Comparison of ENCODE assay signal across 8 cellular contexts in genomic region chr11:62905927-62906531, GRCh38. TPM values are rescaled to one million over a fixed set of nuclear protein-coding genes. Genes with fewer than 3 reads are reported as not detected.
DNase-seq lines count a peak whose midpoint lies in the region; ATAC-seq lines count a peak whose summit lies in the region.

No MANE protein-coding gene starts in this region.

- H3K4me3 Mint-ChIP-seq in activated CD4-positive, alpha-beta memory T cell treated with anti-CD3 and anti-CD28 coated beads, Interleukin-2, amount 10 ng/mL, durations not matched to agents 7 days and 5 days = no peak overlapping the region

- ATAC-seq in HG03280 (IDR thresholded peaks at IDR 0.05; ENCODE audit: unreplicated experiment) (peak; percentile 58), GM19397 (IDR thresholded peaks at IDR 0.05; ENCODE audit: unreplicated experiment) (no peak)

- POLR2A ChIA-PET in activated CD4-positive, alpha-beta memory T cell treated with anti-CD3 and anti-CD28 coated beads, Interleukin-2, amount 10 ng/mL, durations not matched to agents 7 days and 5 days (lab: Charles Lee) = interaction anchor here (0.7 to 1.1 kb wide), 3 partner anchors 24 to 128 kb away, joined by 3 read pairs; no protein-coding TSS in a partner anchor

- peaks cover 26% of the 10 kb centered on the region for H3K4me1 Mint-ChIP-seq in activated CD4-positive, alpha-beta memory T cell treated with anti-CD3 and anti-CD28 coated beads, Interleukin-2, amount 10 ng/mL, durations not matched to agents 7 days and 5 days

- no peak overlapping the region for H2BK120ac ChIP-seq in mesenchymal stem cell (ENCODE audit: low read depth, low read length)

- peaks cover 4% of the 10 kb centered on the region for H3K4me1 ChIP-seq in mesenchymal stem cell (ENCODE audit: control insufficient read depth, insufficient read depth, low read depth, low read length)

- peaks cover 29% of the 10 kb centered on the region for H3K27me3 Mint-ChIP-seq in activated CD4-positive, alpha-beta memory T cell treated with anti-CD3 and anti-CD28 coated beads, Interleukin-2, amount 10 ng/mL, durations not matched to agents 7 days and 5 days

- H3K27ac ChIP-seq in mesenchymal stem cell (ENCODE audit: low read length, poor library complexity, severe bottlenecking) = no peak overlapping the region

- H3K4me2 ChIP-seq in mesenchymal stem cell (ENCODE audit: low read length, poor library complexity, severe bottlenecking) = no peak overlapping the region

- H2BK12ac ChIP-seq in mesenchymal stem cell (ENCODE audit: low read length in 2 of 2) = no peak overlapping the region

- H3K27me3 ChIP-seq in mesenchymal stem cell (ENCODE audit: control insufficient read depth in 1 of 2, insufficient read depth in 1 of 2, low read length in 2 of 2) = peaks cover 5 to 18% of the 10 kb centered on the region in 2 experiments

- no peaks in the 10 kb centered on the region for H3K36me3 Mint-ChIP-seq in activated CD4-positive, alpha-beta memory T cell treated with anti-CD3 and anti-CD28 coated beads, Interleukin-2, amount 10 ng/mL, durations not matched to agents 7 days and 5 days (ENCODE audit: low read depth)

- no peak overlapping the region for H2AFZ ChIP-seq in mesenchymal stem cell (ENCODE audit: low read depth, low read length)

- H3K14ac ChIP-seq in mesenchymal stem cell (ENCODE audit: low read length in 2 of 2) = no peak overlapping the region

- no peaks in the 10 kb centered on the region for H3K36me3 ChIP-seq in mesenchymal stem cell (ENCODE audit: control insufficient read depth in 1 of 2, insufficient read depth in 2 of 2, low read depth in 1 of 2, low read length in 2 of 2)

- no peaks in the 10 kb centered on the region for H3K9me3 ChIP-seq in mesenchymal stem cell (ENCODE audit: control insufficient read depth, low read length)

- no peak overlapping the region for H4K91ac ChIP-seq in mesenchymal stem cell (ENCODE audit: low read length)

- DNase-seq in DMS153 (lab: John Stamatoyannopoulos, UW) = peak; percentile 56
- DNase-seq in NCI-H774 (lab: John Stamatoyannopoulos, UW) = peak; percentile 71
- DNase-seq in activated CD4-positive, alpha-beta memory T cell treated with anti-CD3 and anti-CD28 coated beads, Interleukin-2, amount 10 ng/mL, durations not matched to agents 7 days and 5 days = peak; percentile 82
- peak; percentile 72 for DNase-seq in effector CD4-positive, alpha-beta T cell
- peak; percentile 79 for DNase-seq in mesenchymal stem cell
- DNase-seq in stimulated activated CD8-positive, alpha-beta memory T cell treated with anti-CD3 and anti-CD28 coated beads, Interleukin-15, amount 100 ng/mL, for 4 hours (ENCODE audit: low read depth in 2 of 2) = peak; percentile 41 to 61

- no peak overlapping the region for H3K4me3 ChIP-seq in mesenchymal stem cell (ENCODE audit: insufficient read depth in 1 of 2, low read depth in 1 of 2, low read length in 2 of 2)

- H4K8ac ChIP-seq in mesenchymal stem cell (ENCODE audit: low read length) = no peak overlapping the region

- no peak overlapping the region for H3K4ac ChIP-seq in mesenchymal stem cell (ENCODE audit: low read depth in 1 of 2, low read length in 2 of 2)

- no peak overlapping the region for H2BK15ac ChIP-seq in mesenchymal stem cell (ENCODE audit: low read depth, poor library complexity, severe bottlenecking)

- CTCF ChIA-PET in activated CD4-positive, alpha-beta memory T cell treated with anti-CD3 and anti-CD28 coated beads, Interleukin-2, amount 10 ng/mL, durations not matched to agents 7 days and 5 days (lab: Charles Lee) = interaction anchor here (0.6 to 3.6 kb wide), 40 partner anchors 9 to 1279 kb away, joined by 3 to 156 read pairs (median 4); partner anchors contain the start of gene SLC3A2

- no peaks in the 10 kb centered on the region for H3K9me3 Mint-ChIP-seq in activated CD4-positive, alpha-beta memory T cell treated with anti-CD3 and anti-CD28 coated beads, Interleukin-2, amount 10 ng/mL, durations not matched to agents 7 days and 5 days

- WGBS in mesenchymal stem cell = 11% methylated on average over 7 of the region's 14 CpGs

- peak overlapping the region; percentile 55 for H3K9ac ChIP-seq in mesenchymal stem cell (ENCODE audit: low read length)

- no peak overlapping the region for H3K18ac ChIP-seq in mesenchymal stem cell (ENCODE audit: low read depth in 1 of 2, low read length in 2 of 2)

- H3K23ac ChIP-seq in mesenchymal stem cell (ENCODE audit: low read length in 2 of 2) = no peak overlapping the region

- no peaks in the 10 kb centered on the region for H3K79me1 ChIP-seq in mesenchymal stem cell (replicated peaks; ENCODE audit: low read length, poor library complexity, severe bottlenecking)

- no peak overlapping the region for H2BK5ac ChIP-seq in mesenchymal stem cell (ENCODE audit: low read depth, low read length, poor library complexity, severe bottlenecking)

- H2AK5ac ChIP-seq in mesenchymal stem cell (ENCODE audit: low read length, severe bottlenecking) = no peak overlapping the region

- no peak overlapping the region for H3K27ac Mint-ChIP-seq in activated CD4-positive, alpha-beta memory T cell treated with anti-CD3 and anti-CD28 coated beads, Interleukin-2, amount 10 ng/mL, durations not matched to agents 7 days and 5 days

RNA-seq across cellular contexts. Expression of gene CHRM1, which starts 15.1 kb away (rescaled TPM):
- not detected for total RNA-seq in activated CD4-positive, alpha-beta memory T cell treated with anti-CD3 and anti-CD28 coated beads, Interleukin-2, amount 10 ng/mL, durations not matched to agents 7 days and 5 days
- 0.01 TPM for polyA plus RNA-seq in mesenchymal stem cell (2013, experiment 1 of 2)
- polyA plus RNA-seq in mesenchymal stem cell (2013, experiment 2 of 2) = not detected

RNA-seq across cellular contexts. Expression of gene SLC3A2, which starts 25.3 kb away (rescaled TPM):
- total RNA-seq in activated CD4-positive, alpha-beta memory T cell treated with anti-CD3 and anti-CD28 coated beads, Interleukin-2, amount 10 ng/mL, durations not matched to agents 7 days and 5 days = 100 to 1,000 TPM; 262 to 279 TPM
- polyA plus RNA-seq in mesenchymal stem cell (2013, experiment 1 of 2) = 107 TPM
- polyA plus RNA-seq in mesenchymal stem cell (2013, experiment 2 of 2) = 99.1 TPM
